In genomic region chr15:40471105-40471777, GRCh38 we compare ENCODE assay signal across 8 cellular contexts. TPM values are rescaled to one million over a fixed set of nuclear protein-coding genes. Genes with fewer than 3 reads are reported as not detected.
DNase-seq lines count a peak whose midpoint lies in the region; ATAC-seq, FAIRE-seq and TF ChIP-seq lines count a peak whose summit lies in the region.

No MANE protein-coding gene starts in this region.

- peaks cover 1% of the 10 kb centered on the region for H3K36me3 Mint-ChIP-seq in activated CD4-positive, alpha-beta memory T cell treated with anti-CD3 and anti-CD28 coated beads for 36 hours

- ATAC-seq in A549: peak; percentile 57 to 61
- ATAC-seq in GM18867 (IDR thresholded peaks at IDR 0.05; ENCODE audit: unreplicated experiment): peak; percentile 34
- ATAC-seq in HG03442 (IDR thresholded peaks at IDR 0.05; ENCODE audit: unreplicated experiment): peak; percentile 26
- no peak for ATAC-seq in GM18858 (IDR thresholded peaks at IDR 0.05; ENCODE audit: unreplicated experiment)

- H3K4me1 ChIP-seq in A549 (peaks cover 12% of the 10 kb centered on the region), fibroblast of lung (ENCODE audit: control insufficient read depth, extremely low read depth, insufficient read depth, low read length) (peaks cover 3% of the 10 kb centered on the region), neutrophil (ENCODE audit: control insufficient read depth in 1 of 2, insufficient read depth in 1 of 2, low read depth in 1 of 2, low read length in 1 of 2) (peaks cover 16 to 18% of the 10 kb centered on the region in 2 experiments)

- H3K4me1 Mint-ChIP-seq in activated CD4-positive, alpha-beta memory T cell treated with anti-CD3 and anti-CD28 coated beads for 36 hours (ENCODE audit: low read depth): peaks cover 22% of the 10 kb centered on the region

- H3K27ac ChIP-seq in A549 (peak overlapping the region; percentile 98), fibroblast of lung (ENCODE audit: insufficient read depth, low read length) (peak overlapping the region; percentile 54), neutrophil (peak overlapping the region; percentile 71)

- no peak for FAIRE-seq in A549 (lab: Jason Lieb, UNC)

- CTCF ChIA-PET in A549 (lab: Yijun Ruan, JAX): interaction anchor here (2.7 kb wide), 1 partner anchor 36 kb away, joined by 12 read pairs; no protein-coding TSS in a partner anchor
- CTCF ChIA-PET in activated CD4-positive, alpha-beta memory T cell treated with anti-CD3 and anti-CD28 coated beads for 36 hours (lab: Charles Lee): interaction anchor here (1.0 kb wide), 1 partner anchor 134 kb away, joined by 3 read pairs; no protein-coding TSS in a partner anchor

- no peak for TF ChIP-seq CTCF in A549 (IDR thresholded peaks at IDR 0.05)
- TF ChIP-seq CTCF in fibroblast of lung (conservative IDR thresholded peaks at IDR 0.05 in 1 of 2, IDR thresholded peaks at IDR 0.05 in 1 of 2; ENCODE audit: low read depth in 1 of 2, low read length in 2 of 2): no peak
- TF ChIP-seq CTCF in neutrophil (IDR thresholded peaks at IDR 0.05): no peak

- H3K4me3 Mint-ChIP-seq in activated CD4-positive, alpha-beta memory T cell treated with anti-CD3 and anti-CD28 coated beads for 36 hours: peak overlapping the region; percentile 84

- H2AFZ ChIP-seq in fibroblast of lung (ENCODE audit: low read length): peak overlapping the region; percentile 91

- H3K4me3 ChIP-seq in A549: peak overlapping the region; percentile 96
- H3K4me3 ChIP-seq in fibroblast of lung (replicated peaks in 1 of 4; ENCODE audit: control extremely low read depth in 1 of 4, insufficient read depth in 1 of 4, low read depth in 3 of 4, low read length in 4 of 4): peak overlapping the region; percentile 68 to 81 (median 74)
- peak overlapping the region; percentile 79 to 90 for H3K4me3 ChIP-seq in neutrophil (ENCODE audit: low read depth in 1 of 2, low read length in 1 of 2)

- H3K36me3 ChIP-seq in fibroblast of lung (ENCODE audit: control insufficient read depth, insufficient read depth, low read length): no peaks in the 10 kb centered on the region
- peaks cover 1% of the 10 kb centered on the region for H3K36me3 ChIP-seq in neutrophil

- DNase-seq in A549 (ENCODE audit: low read depth in 1 of 2, low spot score in 1 of 2) (peak in 1 of 2 experiments; percentile 16), fibroblast of lung (ENCODE audit: low read depth in 2 of 2) (peak; percentile 10 to 36), AML-193 (lab: John Stamatoyannopoulos, UW) (no peak)
- peak; percentile 37 for DNase-seq in activated CD4-positive, alpha-beta memory T cell treated with anti-CD3 and anti-CD28 coated beads for 36 hours

- TF ChIP-seq POLR2A in A549 (IDR thresholded peaks at IDR 0.05; ENCODE audit: low read length): 0 out of 2 replicates have a peak, but pooled peaks have one; percentile 11

- H3K9ac ChIP-seq in fibroblast of lung (ENCODE audit: insufficient read depth, low read length): peak overlapping the region; percentile 73

- H3K9me3 ChIP-seq in A549 (no peaks in the 10 kb centered on the region), fibroblast of lung (ENCODE audit: control insufficient read depth, insufficient read depth, low read depth, low read length) (no peaks in the 10 kb centered on the region), neutrophil (no peaks in the 10 kb centered on the region)

- 3% methylated on average over 5 of the region's 58 CpGs for WGBS in A549 (ENCODE audit: missing lambda C conversion rate)

- H3K4me2 ChIP-seq in A549: peak overlapping the region; percentile 96
- peak overlapping the region; percentile 98 for H3K4me2 ChIP-seq in fibroblast of lung (ENCODE audit: extremely low read depth, insufficient read depth, low read length)

- no peaks in the 10 kb centered on the region for H3K9me3 Mint-ChIP-seq in activated CD4-positive, alpha-beta memory T cell treated with anti-CD3 and anti-CD28 coated beads for 36 hours

- H3K79me2 ChIP-seq in fibroblast of lung (ENCODE audit: control insufficient read depth, insufficient read depth, low read length): peaks cover 2% of the 10 kb centered on the region

- no peak for TF ChIP-seq EP300 in A549 (IDR thresholded peaks at IDR 0.05)

- POLR2A ChIA-PET in A549 (lab: Yijun Ruan, JAX): no interaction called here
- POLR2A ChIA-PET in activated CD4-positive, alpha-beta memory T cell treated with anti-CD3 and anti-CD28 coated beads for 36 hours (lab: Charles Lee): interaction anchor here (1.1 kb wide), 1 partner anchor 26 kb away, joined by 3 read pairs; no protein-coding TSS in a partner anchor

- H3K27me3 ChIP-seq in fibroblast of lung (ENCODE audit: control insufficient read depth, insufficient read depth, low read length) (no peaks in the 10 kb centered on the region), neutrophil (no peaks in the 10 kb centered on the region)

- no peaks in the 10 kb centered on the region for H3K27me3 Mint-ChIP-seq in activated CD4-positive, alpha-beta memory T cell treated with anti-CD3 and anti-CD28 coated beads for 36 hours

- intact Hi-C loops in activated CD4-positive, alpha-beta memory T cell treated with anti-CD3 and anti-CD28 coated beads for 36 hours (cut with micrococcal nuclease): loop anchor here (1.0 kb wide), 1 partner anchor 22 kb away; no protein-coding TSS in a partner anchor

- peak overlapping the region; percentile 76 for H3K27ac Mint-ChIP-seq in activated CD4-positive, alpha-beta memory T cell treated with anti-CD3 and anti-CD28 coated beads for 36 hours

- no peaks in the 10 kb centered on the region for H4K20me1 ChIP-seq in fibroblast of lung (ENCODE audit: control insufficient read depth, extremely low read depth, insufficient read depth, low read length)

- no peak for TF ChIP-seq RAD21 in A549 (conservative IDR thresholded peaks at IDR 0.05 in 1 of 2, IDR thresholded peaks at IDR 0.05 in 1 of 2)

TF ChIP-seq in A549, 52 proteins besides CTCF, POLR2A, EP300 and RAD21:
- TF ChIP-seq ELK1 (IDR thresholded peaks at IDR 0.05; ENCODE audit: low read depth, low read length) (no peak), MAX (IDR thresholded peaks at IDR 0.05) (0 out of 2 replicates have a peak, but pooled peaks have one; percentile 11), MAFK (IDR thresholded peaks at IDR 0.05; ENCODE audit: partially characterized antibody) (no peak), JUN (IDR thresholded peaks at IDR 0.05) (peak in 1 of 2 experiments; percentile 55; a peak in 3 of 5 replicates)
TF ChIP-seq in A549: peak in this region for 2.

RNA-seq across cellular contexts. Expression of gene CHST14, which starts 0.5 kb away (rescaled TPM):
- 8.6 and 9.8 TPM in 2 replicates for polyA plus RNA-seq in A549 (2011; rRNA removed)
- 9.0 and 11.9 TPM in 2 replicates for polyA plus RNA-seq in A549 (2012; cell fraction: cytosol; rRNA removed)
- 12.5 and 13.2 TPM in 2 replicates for polyA plus RNA-seq in A549 (2012; cell fraction: nucleus; rRNA removed)
- polyA plus RNA-seq in A549 (2017; fragmentation: RNase III; extraction: RNeasy Plus Mini Kit Qiagen cat#74134 plus additional on column Dnase treatment): 8.7 to 11.0 TPM (median 10.8 TPM) in 3 replicates
- 9.0 and 9.4 TPM in 2 replicates for polyA minus RNA-seq in A549 (2011; rRNA and poly(A)+ RNA removed)
- total RNA-seq in activated CD4-positive, alpha-beta memory T cell treated with anti-CD3 and anti-CD28 coated beads for 36 hours: 1 to 10 TPM; 8.2 to 8.7 TPM
- total RNA-seq in fibroblast of lung: 6.7 and 7.4 TPM in 2 replicates
- 18.1 and 18.8 TPM in 2 replicates for polyA plus RNA-seq in fibroblast of lung
- polyA plus RNA-seq in fibroblast of lung (2012): 29.5 and 30.1 TPM in 2 replicates
- 24.2 and 28.1 TPM in 2 replicates for polyA minus RNA-seq in fibroblast of lung (ENCODE audit: low replicate concordance)

RNA-seq across cellular contexts. Expression of gene BAHD1, which starts 30.5 kb away (rescaled TPM):
- polyA plus RNA-seq in A549 (2011; rRNA removed) (2.3 and 2.8 TPM in 2 replicates), A549 (2017; fragmentation: RNase III; extraction: RNeasy Plus Mini Kit Qiagen cat#74134 plus additional on column Dnase treatment) (10.1 to 11.1 TPM (median 10.9 TPM) in 3 replicates), fibroblast of lung (3.3 and 4.7 TPM in 2 replicates)
- 3.7 and 4.5 TPM in 2 replicates for polyA plus RNA-seq in A549 (2012; cell fraction: cytosol; rRNA removed)
- polyA plus RNA-seq in A549 (2012; cell fraction: nucleus; rRNA removed): 10.4 and 10.7 TPM in 2 replicates
- 2.7 and 3.5 TPM in 2 replicates for polyA minus RNA-seq in A549 (2011; rRNA and poly(A)+ RNA removed)
- total RNA-seq in activated CD4-positive, alpha-beta memory T cell treated with anti-CD3 and anti-CD28 coated beads for 36 hours: 10 to 100 TPM; 18.8 to 19.5 TPM
- 4.4 and 5.6 TPM in 2 replicates for total RNA-seq in fibroblast of lung
- polyA plus RNA-seq in fibroblast of lung (2012): 7.9 and 10.5 TPM in 2 replicates
- polyA minus RNA-seq in fibroblast of lung (ENCODE audit: low replicate concordance): 9.8 and 14.9 TPM in 2 replicates

Comparison
In these comparisons a context has a peak if more than half of its experiments do, and no peak if none do; other contexts are left out.
1. DNase-seq: peak in activated CD4-positive, alpha-beta memory T cell treated with anti-CD3 and anti-CD28 coated beads for 36 hours (single experiment) and fibroblast of lung (2 of 2); none in AML-193 (0 of 2).
2. Peak in every context shown above with its lines, with median percentiles within 50 percentile points of each other: H3K27ac ChIP-seq and H3K4me3 ChIP-seq.